Comparison of ENCODE assay signal across 26 cellular contexts in genomic region chr13:51326782-51327181, GRCh38. TPM values are rescaled to one million over a fixed set of nuclear protein-coding genes. Genes with fewer than 3 reads are reported as not detected.
"Had no signal": no experiment of that assay in that cellular context is flagged by ENCODE, and none has a peak within 500 bp of the region (broad histone marks: within the 10 kb centered on the region; RNA-seq: fewer than 3 reads in every experiment).

No MANE protein-coding gene starts in this region.

- FAIRE-seq: K562, RCC 7860 had no signal

- H3K9me2 ChIP-seq: SK-N-SH had no signal

- H3K27ac ChIP-seq: KMS-11, RWPE1 had no signal

- H3K4me2 ChIP-seq: KMS-11, SK-N-SH had no signal

- ATAC-seq: K562, T-cell had no signal

- H3K9ac ChIP-seq: KMS-11, SK-N-SH had no signal

- H3K9me3 ChIP-seq: SK-N-SH had no signal

- H3K4me3 ChIP-seq: K562 had no signal

- DNase-seq: MV-4-11, NCI-H1048, NCI-H1105, NCI-H1417, NCI-H1436 treated with DMSO at 0.1 percent for 48 hours, NCI-H1694, NCI-H187 treated with DMSO at 0.1 percent for 48 hours, NCI-H2029 treated with DMSO at 0.1 percent for 48 hours, NCI-H2227 treated with DMSO at 0.1 percent for 48 hours, NCI-H510A, NCI-H524 treated with DMSO at 0.1 percent for 48 hours, NCI-H69, NCI-H774, SHP77, SK-N-SH, SW 1271, T-cell had no signal

RNA-seq across cellular contexts. Expression of gene SERPINE3, which starts 12.7 kb away (rescaled TPM):
- total RNA-seq: HT1080, K562, LHCN-M2, MCF 10A, SK-MEL-5, T-cell had no signal
- polyA plus RNA-seq: IgD-negative memory B cell, K562, SK-N-SH had no signal
